ENCODE assay signal across 25 cellular contexts in genomic region chr1:39826583-39826982, GRCh38. TPM values are rescaled to one million over a fixed set of nuclear protein-coding genes. Genes with fewer than 3 reads are reported as not detected.
DNase-seq lines count a peak whose midpoint lies in the region; ATAC-seq, FAIRE-seq and TF ChIP-seq lines count a peak whose summit lies in the region.
"Had no signal": no experiment of that assay in that cellular context is flagged by ENCODE, and none has a peak within 500 bp of the region (broad histone marks: within the 10 kb centered on the region; RNA-seq: fewer than 3 reads in every experiment).

No MANE protein-coding gene starts in this region.

- H3K4me3 Mint-ChIP-seq in stimulated activated memory B cell treated with anti-CD40 and anti-IgM and Interleukin-4, amounts not matched to agents 10 μg/mL and 1 μg/mL and 100 μg/mL, for 72 hours = no peak overlapping the region
- H3K4me3 Mint-ChIP-seq: B cell, brain, T-helper 17 cell had no signal

- no peak overlapping the region for H3K4me3 ChIP-seq in endothelial cell of umbilical vein (replicated peaks in 1 of 3; ENCODE audit: insufficient read depth in 1 of 3, low read depth in 1 of 3, low read length in 3 of 3)
- H3K4me3 ChIP-seq: GM23248, heart right ventricle, SJCRH30, vagina had no signal

- H3K9ac ChIP-seq in endothelial cell of umbilical vein (replicated peaks; ENCODE audit: extremely low read depth, insufficient read depth, low read length) = no peak overlapping the region
- H3K9ac ChIP-seq: GM23248 had no signal

- no peaks in the 10 kb centered on the region for H3K4me1 ChIP-seq in endothelial cell of umbilical vein (ENCODE audit: control insufficient read depth, extremely low read depth, insufficient read depth, low read length)
- H3K4me1 ChIP-seq: heart right ventricle, vagina had no signal

- H3K9me1 ChIP-seq in endothelial cell of umbilical vein (replicated peaks; ENCODE audit: control insufficient read depth, extremely low read depth, insufficient read depth, low read length) = no peaks in the 10 kb centered on the region

- DNase-seq in DMS153 (lab: John Stamatoyannopoulos, UW) (peak; percentile 64), DMS153 treated with DMSO at 0.1 percent for 48 hours (lab: John Stamatoyannopoulos, UW; ENCODE audit: unreplicated experiment) (no peak), NCI-H2107 treated with DMSO at 0.1 percent for 48 hours (lab: John Stamatoyannopoulos, UW; ENCODE audit: unreplicated experiment) (peak; percentile 100), endothelial cell of umbilical vein (ENCODE audit: low read depth, low spot score) (peak; percentile 12), putamen (ENCODE audit: low spot score) (no peak)
- DNase-seq: 8988T; activated CD4-positive, alpha-beta T cell treated with anti-CD3 and anti-CD28 coated beads, Interleukin-2, amount 50 U/mL, for 4 hours; activated gamma-delta T cell; cortex of kidney; GM23248; heart right ventricle; NCI-H2081 treated with DMSO at 0.1 percent for 48 hours; NCI-H748 treated with DMSO at 0.1 percent for 48 hours; right cardiac atrium; SJCRH30; substantia nigra; T-helper 17 cell; WERI-Rb-1 had no signal

- TF ChIP-seq POLR2A in endothelial cell of umbilical vein (IDR thresholded peaks at IDR 0.05; ENCODE audit: low read depth, low read length) = no peak

- no peaks in the 10 kb centered on the region for H3K36me3 Mint-ChIP-seq in stimulated activated memory B cell treated with anti-CD40 and anti-IgM and Interleukin-4, amounts not matched to agents 10 μg/mL and 1 μg/mL and 100 μg/mL, for 72 hours
- H3K36me3 Mint-ChIP-seq: brain had no signal

- TF ChIP-seq CTCF in endothelial cell of umbilical vein (IDR thresholded peaks at IDR 0.05; ENCODE audit: extremely low read depth in 1 of 2, insufficient read depth in 1 of 2, low read depth in 1 of 2, low read length in 2 of 2) = no peak

- no TSS peak for BruUV-seq in endothelial cell of umbilical vein (replicated peaks; lab: Mats Ljungman, UMichigan)

- H4K20me1 ChIP-seq in endothelial cell of umbilical vein (replicated peaks; ENCODE audit: control insufficient read depth, extremely low read depth, insufficient read depth, low read length) = no peaks in the 10 kb centered on the region

- peak overlapping the region; percentile 56 for H3K27ac Mint-ChIP-seq in stimulated activated memory B cell treated with anti-CD40 and anti-IgM and Interleukin-4, amounts not matched to agents 10 μg/mL and 1 μg/mL and 100 μg/mL, for 72 hours
- H3K27ac Mint-ChIP-seq: B cell, T-helper 17 cell had no signal

- intact Hi-C loops in endothelial cell of umbilical vein (cut with micrococcal nuclease) = no loop called here

- H3K4me2 ChIP-seq in endothelial cell of umbilical vein (ENCODE audit: insufficient read depth, low read length) = no peak overlapping the region

- H2AFZ ChIP-seq in endothelial cell of umbilical vein (ENCODE audit: low read depth, low read length) = peak overlapping the region; percentile 61
- H2AFZ ChIP-seq: GM23248 had no signal

- H3K4me1 Mint-ChIP-seq in stimulated activated memory B cell treated with anti-CD40 and anti-IgM and Interleukin-4, amounts not matched to agents 10 μg/mL and 1 μg/mL and 100 μg/mL, for 72 hours = peaks cover 28% of the 10 kb centered on the region

- POLR2A ChIA-PET in endothelial cell of umbilical vein (lab: Charles Lee) = no interaction called here

- H3K36me3 ChIP-seq in endothelial cell of umbilical vein (ENCODE audit: control insufficient read depth in 2 of 2, extremely low read depth in 1 of 2, insufficient read depth in 2 of 2, low read length in 2 of 2) = no peaks in the 10 kb centered on the region
- H3K36me3 ChIP-seq: heart right ventricle, SJCRH30, vagina, WERI-Rb-1 had no signal

- ATAC-seq in stimulated activated memory B cell treated with anti-CD40 and anti-IgM and Interleukin-4, amounts not matched to agents 10 μg/mL and 1 μg/mL and 100 μg/mL, for 72 hours = no peak
- ATAC-seq in GM18517 (IDR thresholded peaks at IDR 0.05; ENCODE audit: unreplicated experiment) (no peak), GM18870 (IDR thresholded peaks at IDR 0.05; ENCODE audit: unreplicated experiment) (no peak)
- ATAC-seq: heart right ventricle, right cardiac atrium, T-helper 17 cell had no signal

- H3K79me2 ChIP-seq in endothelial cell of umbilical vein (ENCODE audit: control insufficient read depth, insufficient read depth, low read length) = no peaks in the 10 kb centered on the region

- H3K9me3 Mint-ChIP-seq in stimulated activated memory B cell treated with anti-CD40 and anti-IgM and Interleukin-4, amounts not matched to agents 10 μg/mL and 1 μg/mL and 100 μg/mL, for 72 hours = no peaks in the 10 kb centered on the region

- CTCF ChIA-PET in endothelial cell of umbilical vein (lab: Charles Lee) = interaction anchor here (1.8 to 2.9 kb wide), 2 partner anchors 10 to 76 kb away, joined by 6 to 15 read pairs; partner anchors contain the start of gene MYCL

- H3K9me3 ChIP-seq in endothelial cell of umbilical vein (replicated peaks; ENCODE audit: control insufficient read depth, insufficient read depth, low read length) = no peaks in the 10 kb centered on the region
- H3K9me3 ChIP-seq: heart right ventricle, SJCRH30, vagina had no signal

- H3K27me3 ChIP-seq in endothelial cell of umbilical vein (ENCODE audit: control insufficient read depth in 2 of 2, insufficient read depth in 2 of 2, low read length in 2 of 2) = no peaks in the 10 kb centered on the region
- H3K27me3 ChIP-seq: SJCRH30, vagina had no signal

- dilution Hi-C loops in endothelial cell of umbilical vein (cut with MboI; ENCODE audit: extremely low pct_ligation_motif_present, low sequenced_read_pairs) = no loop called here

- FAIRE-seq in endothelial cell of umbilical vein (lab: Jason Lieb, UNC) = no peak

- peaks cover 12% of the 10 kb centered on the region for H3K27me3 Mint-ChIP-seq in stimulated activated memory B cell treated with anti-CD40 and anti-IgM and Interleukin-4, amounts not matched to agents 10 μg/mL and 1 μg/mL and 100 μg/mL, for 72 hours

- no peak overlapping the region for H3K27ac ChIP-seq in endothelial cell of umbilical vein (ENCODE audit: insufficient read depth, low read depth, low read length)
- H3K27ac ChIP-seq: GM23248, heart right ventricle, SJCRH30, vagina, WERI-Rb-1 had no signal

TF ChIP-seq in endothelial cell of umbilical vein, 7 proteins besides CTCF, POLR2A, EP300 and RAD21:
- TF ChIP-seq MAX (IDR thresholded peaks at IDR 0.05; ENCODE audit: insufficient read depth, insufficient read length) (no peak), JUN (IDR thresholded peaks at IDR 0.05; ENCODE audit: borderline replicate concordance, insufficient read depth, insufficient read length, low read depth) (no peak), EZH2 (IDR thresholded peaks at IDR 0.05; ENCODE audit: borderline replicate concordance, low read depth, low read length, severe bottlenecking) (no peak), POLR2AphosphoS5 (IDR thresholded peaks at IDR 0.05; ENCODE audit: insufficient read depth, low read depth, low read length) (no peak), GATA2 (IDR thresholded peaks at IDR 0.05; ENCODE audit: insufficient read depth, insufficient read length, low read depth, low read length) (no peak), MYC (IDR thresholded peaks at IDR 0.05; ENCODE audit: low read depth, low read length) (no peak), FOS (IDR thresholded peaks at IDR 0.05; ENCODE audit: borderline replicate concordance, insufficient read depth, low read length) (no peak)

RNA-seq across cellular contexts. Expression of gene BMP8B, which starts 37.9 kb away (rescaled TPM):
- 0.07 TPM in 1 of 2 replicates, not detected in the other for total RNA-seq in endothelial cell of umbilical vein
- 0.03 TPM in 1 of 2 replicates, not detected in the other for polyA plus RNA-seq in endothelial cell of umbilical vein
- polyA plus RNA-seq in endothelial cell of umbilical vein (2011; cell fraction: cytosol; rRNA removed) = 0.01 and 0.03 TPM in 2 replicates
- polyA plus RNA-seq in endothelial cell of umbilical vein (2011; cell fraction: nucleus; rRNA removed) = not detected in 2 replicates
- 0.07 TPM in 2 replicates for polyA plus RNA-seq in endothelial cell of umbilical vein (2012)
- not detected in 2 replicates for polyA minus RNA-seq in endothelial cell of umbilical vein
- 2.9 TPM for polyA minus RNA-seq in endothelial cell of umbilical vein (2011; cell fraction: cytosol; rRNA and poly(A)+ RNA removed)
- polyA minus RNA-seq in endothelial cell of umbilical vein (2011; cell fraction: nucleus; rRNA and poly(A)+ RNA removed) = not detected in 2 replicates
- total RNA-seq: GM23248 had no signal
- polyA plus RNA-seq: GM23248 had no signal

RNA-seq across cellular contexts. Expression of gene OXCT2, which starts 55.4 kb away (rescaled TPM):
- 0.48 and 0.60 TPM in 2 replicates for total RNA-seq in endothelial cell of umbilical vein
- polyA plus RNA-seq in endothelial cell of umbilical vein = 0.84 and 1.0 TPM in 2 replicates
- 0.50 and 0.76 TPM in 2 replicates for polyA plus RNA-seq in endothelial cell of umbilical vein (2011; cell fraction: cytosol; rRNA removed)
- 0.45 and 0.62 TPM in 2 replicates for polyA plus RNA-seq in endothelial cell of umbilical vein (2011; cell fraction: nucleus; rRNA removed)
- 1.4 and 1.6 TPM in 2 replicates for polyA plus RNA-seq in endothelial cell of umbilical vein (2012)
- 0.40 TPM in 1 of 2 replicates, not detected in the other for polyA minus RNA-seq in endothelial cell of umbilical vein
- polyA minus RNA-seq in endothelial cell of umbilical vein (2011; cell fraction: cytosol; rRNA and poly(A)+ RNA removed) = not detected
- polyA minus RNA-seq in endothelial cell of umbilical vein (2011; cell fraction: nucleus; rRNA and poly(A)+ RNA removed) = 0.63 TPM in 1 of 2 replicates, not detected in the other
- total RNA-seq: osteocyte, vagina had no signal

RNA-seq across cellular contexts. Expression of gene TRIT1, which starts 56.7 kb away (rescaled TPM):
- 13.4 and 19.9 TPM in 2 replicates for total RNA-seq in endothelial cell of umbilical vein
- 6.3 and 8.6 TPM in 2 replicates for polyA plus RNA-seq in endothelial cell of umbilical vein
- 10.9 and 12.4 TPM in 2 replicates for polyA plus RNA-seq in endothelial cell of umbilical vein (2011; cell fraction: cytosol; rRNA removed)
- 27.1 and 34.7 TPM in 2 replicates for polyA plus RNA-seq in endothelial cell of umbilical vein (2011; cell fraction: nucleus; rRNA removed)
- polyA plus RNA-seq in endothelial cell of umbilical vein (2012) = 12.0 and 16.5 TPM in 2 replicates
- polyA minus RNA-seq in endothelial cell of umbilical vein = 14.2 and 15.8 TPM in 2 replicates
- 12.1 TPM for polyA minus RNA-seq in endothelial cell of umbilical vein (2011; cell fraction: cytosol; rRNA and poly(A)+ RNA removed)
- 23.8 and 26.0 TPM in 2 replicates for polyA minus RNA-seq in endothelial cell of umbilical vein (2011; cell fraction: nucleus; rRNA and poly(A)+ RNA removed)

Comparison
In these comparisons a context has a peak if more than half of its experiments do, and no peak if none do; other contexts are left out.
1. DNase-seq: peak in DMS153 (single experiment), NCI-H2107 treated with DMSO at 0.1 percent for 48 hours (single experiment) and endothelial cell of umbilical vein (single experiment); none in DMS153 treated with DMSO at 0.1 percent for 48 hours (single experiment) and putamen (single experiment).